15 cellular contexts compared by ENCODE assay signal in the genomic region with DNA sequence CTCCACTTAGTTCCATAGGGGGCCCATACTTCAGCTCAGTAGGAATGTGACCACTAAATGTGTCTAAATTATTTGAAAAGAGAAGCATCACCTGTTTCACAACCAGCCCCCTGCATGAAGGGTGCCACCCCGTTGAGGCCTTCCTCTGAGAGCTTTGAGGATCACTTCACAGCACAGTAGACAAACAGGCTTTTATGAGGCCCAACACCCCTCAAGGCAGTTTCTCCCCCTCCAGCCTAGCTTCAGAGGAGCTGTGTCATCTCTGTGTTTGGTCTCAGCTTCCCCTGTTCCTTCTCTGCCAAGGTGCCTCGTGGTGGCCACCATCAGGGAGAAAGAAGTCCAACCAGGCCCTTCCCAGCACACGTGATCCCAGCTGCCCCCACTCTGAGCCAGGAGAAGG. TPM values are rescaled to one million over a fixed set of nuclear protein-coding genes. Genes with fewer than 3 reads are reported as not detected.
DNase-seq lines count a peak whose midpoint lies in the region; ATAC-seq lines count a peak whose summit lies in the region.
"Had no signal": no experiment of that assay in that cellular context is flagged by ENCODE, and none has a peak within 500 bp of the region (broad histone marks: within the 10 kb centered on the region; RNA-seq: fewer than 3 reads in every experiment).

No MANE protein-coding gene starts in this region.

- H3K9me3 ChIP-seq in mesenchymal stem cell (ENCODE audit: control insufficient read depth, low read length) (no peaks in the 10 kb centered on the region), stomach smooth muscle (ENCODE audit: control insufficient read depth in 2 of 2, low read length in 2 of 2) (no peaks in the 10 kb centered on the region)
- H3K9me3 ChIP-seq: SJCRH30 had no signal

- no peak overlapping the region for H2BK120ac ChIP-seq in mesenchymal stem cell (ENCODE audit: low read depth, low read length)

- no peak overlapping the region for H2BK5ac ChIP-seq in mesenchymal stem cell (ENCODE audit: low read depth, low read length, poor library complexity, severe bottlenecking)

- H2AFZ ChIP-seq in mesenchymal stem cell (ENCODE audit: low read depth, low read length): no peak overlapping the region

- H3K9ac ChIP-seq in mesenchymal stem cell (ENCODE audit: low read length) (no peak overlapping the region), stomach smooth muscle (ENCODE audit: low read length in 2 of 2) (peak overlapping the region; percentile 38 to 47)

- H3K14ac ChIP-seq in mesenchymal stem cell (ENCODE audit: low read length in 2 of 2): peak overlapping the region in 1 of 2 experiments; percentile 51

- H3K18ac ChIP-seq in mesenchymal stem cell (ENCODE audit: low read depth in 1 of 2, low read length in 2 of 2): no peak overlapping the region

- H3K36me3 ChIP-seq in mesenchymal stem cell (ENCODE audit: control insufficient read depth in 1 of 2, insufficient read depth in 2 of 2, low read depth in 1 of 2, low read length in 2 of 2) (peaks cover 0 to 17% of the 10 kb centered on the region in 2 experiments), stomach smooth muscle (ENCODE audit: control insufficient read depth in 2 of 2, insufficient read depth in 2 of 2, low read length in 2 of 2) (no peaks in the 10 kb centered on the region)

- H2AK5ac ChIP-seq in mesenchymal stem cell (ENCODE audit: low read length, severe bottlenecking): no peak overlapping the region

- no peak overlapping the region for H2BK12ac ChIP-seq in mesenchymal stem cell (ENCODE audit: low read length in 2 of 2)

- 54% methylated on average over 2 of the region's 3 CpGs for WGBS in mesenchymal stem cell

- H3K27me3 ChIP-seq in mesenchymal stem cell (ENCODE audit: control insufficient read depth in 1 of 2, insufficient read depth in 1 of 2, low read length in 2 of 2): no peaks in the 10 kb centered on the region
- H3K27me3 ChIP-seq in stomach smooth muscle (ENCODE audit: control insufficient read depth in 1 of 2, insufficient read depth in 2 of 2, low read length in 2 of 2): no peaks in the 10 kb centered on the region
- H3K27me3 ChIP-seq: foreskin keratinocyte, SJCRH30 had no signal

- H3K27ac ChIP-seq in mesenchymal stem cell (ENCODE audit: low read length, poor library complexity, severe bottlenecking) (no peak overlapping the region), stomach smooth muscle (ENCODE audit: low read length) (peak overlapping the region; percentile 69)
- H3K27ac ChIP-seq: foreskin keratinocyte, SJCRH30 had no signal

- peak overlapping the region; percentile 1 for H4K8ac ChIP-seq in mesenchymal stem cell (ENCODE audit: low read length)

- H3K4me3 ChIP-seq in mesenchymal stem cell (ENCODE audit: insufficient read depth in 1 of 2, low read depth in 1 of 2, low read length in 2 of 2): no peak overlapping the region
- H3K4me3 ChIP-seq in stomach smooth muscle (ENCODE audit: low read length in 2 of 2): no peak overlapping the region
- H3K4me3 ChIP-seq: SJCRH30 had no signal

- peaks cover 7% of the 10 kb centered on the region for H3K4me1 ChIP-seq in mesenchymal stem cell (ENCODE audit: control insufficient read depth, insufficient read depth, low read depth, low read length)
- peaks cover 15% of the 10 kb centered on the region for H3K4me1 ChIP-seq in stomach smooth muscle (ENCODE audit: control insufficient read depth, insufficient read depth, low read length)
- H3K4me1 ChIP-seq: foreskin keratinocyte, SJCRH30 had no signal

- H3K23ac ChIP-seq in mesenchymal stem cell (ENCODE audit: low read length in 2 of 2): no peak overlapping the region

- DNase-seq in GDM1 (lab: John Stamatoyannopoulos, UW) (peak; percentile 16), SIG-M5 (lab: John Stamatoyannopoulos, UW) (peak; percentile 29), mesenchymal stem cell (no peak), mesenteric fat pad (ENCODE audit: low spot score) (no peak)
- DNase-seq: activated CD4-positive, CD25-positive, alpha-beta regulatory T cell treated with anti-CD3 and anti-CD28 coated beads, Interleukin-2, amount 50 U/mL, for 72 hours; CD8-positive, alpha-beta memory T cell; cortex of kidney; DND-41; foreskin keratinocyte; NCI-H1105 treated with DMSO at 0.1 percent for 48 hours; NCI-H69; SJCRH30 had no signal

- ATAC-seq in GM19455 (IDR thresholded peaks at IDR 0.05; ENCODE audit: unreplicated experiment) (no peak), HG02981 (IDR thresholded peaks at IDR 0.05; ENCODE audit: unreplicated experiment) (no peak)
- ATAC-seq: foreskin keratinocyte had no signal

- no peaks in the 10 kb centered on the region for H3K79me1 ChIP-seq in mesenchymal stem cell (replicated peaks; ENCODE audit: low read length, poor library complexity, severe bottlenecking)

- no peak overlapping the region for H3K4ac ChIP-seq in mesenchymal stem cell (ENCODE audit: low read depth in 1 of 2, low read length in 2 of 2)

- H3K4me2 ChIP-seq in mesenchymal stem cell (ENCODE audit: low read length, poor library complexity, severe bottlenecking): no peak overlapping the region

- peak overlapping the region; percentile 64 for H4K91ac ChIP-seq in mesenchymal stem cell (ENCODE audit: low read length)

- no peak overlapping the region for H2BK15ac ChIP-seq in mesenchymal stem cell (ENCODE audit: low read depth, poor library complexity, severe bottlenecking)

RNA-seq across cellular contexts. Expression of a gene that starts 21.5 kb away (rescaled TPM):
- polyA plus RNA-seq in mesenchymal stem cell (2013, experiment 1 of 2): 30.5 TPM
- 30.2 TPM for polyA plus RNA-seq in mesenchymal stem cell (2013, experiment 2 of 2)
- 17.2 TPM for total RNA-seq in mesenteric fat pad

Comparison
In these comparisons a context has a peak if more than half of its experiments do, and no peak if none do; other contexts are left out.
1. DNase-seq: peak in GDM1 (single experiment) and SIG-M5 (single experiment); none in mesenchymal stem cell (single experiment) and mesenteric fat pad (single experiment).